Comparison of ENCODE assay signal across 8 cellular contexts in the genomic region with DNA sequence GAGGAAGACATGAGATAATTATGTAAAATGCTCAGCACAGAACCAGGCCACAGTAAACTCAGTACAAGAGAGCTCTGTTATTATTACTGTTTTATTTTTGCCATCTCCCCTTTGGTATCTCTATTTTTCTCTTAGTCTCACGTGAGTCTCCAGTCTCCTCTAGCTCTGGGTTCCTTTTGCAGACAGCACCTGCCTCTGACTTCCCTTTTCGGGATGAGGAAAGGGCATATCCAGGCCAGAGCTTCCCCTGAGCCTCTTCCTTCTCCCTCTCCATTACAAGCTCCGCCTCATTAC. TPM values are rescaled to one million over a fixed set of nuclear protein-coding genes. Genes with fewer than 3 reads are reported as not detected.
DNase-seq lines count a peak whose midpoint lies in the region; ATAC-seq and TF ChIP-seq lines count a peak whose summit lies in the region.

No MANE protein-coding gene starts in this region.

- TF ChIP-seq CTCF in DOHH2 (IDR thresholded peaks at IDR 0.05; ENCODE audit: low read depth, low read length, poor library complexity, severe bottlenecking) (no peak), tibial artery (IDR thresholded peaks at IDR 0.05) (no peak)

- peaks cover 5% of the 10 kb centered on the region; the same call in 1 of the 2 replicates for H3F3A ChIP-seq in DOHH2 (ENCODE audit: control insufficient read depth, insufficient read depth)

- H3K4me1 Mint-ChIP-seq in immature natural killer cell, result peaks cover 33 to 36% of the 10 kb centered on the region in 2 donors

- peak; percentile 50 for DNase-seq in NCI-H187 treated with DMSO at 0.1 percent for 48 hours (lab: John Stamatoyannopoulos, UW)
- DNase-seq in immature natural killer cell, result no peak
- DNase-seq in tibial artery, result no peak
- DNase-seq in NCI-H524 treated with DMSO at 0.1 percent for 48 hours (lab: John Stamatoyannopoulos, UW), result no peak

- ATAC-seq in HG03442 (IDR thresholded peaks at IDR 0.05; ENCODE audit: unreplicated experiment) (no peak), GM18517 (IDR thresholded peaks at IDR 0.05; ENCODE audit: unreplicated experiment) (no peak)

- H4K20me1 ChIP-seq in DOHH2 (ENCODE audit: control insufficient read depth, insufficient read depth, low read depth, low read length), result no peaks in the 10 kb centered on the region; the same call in 1 of the 2 replicates

- H3K79me2 ChIP-seq in DOHH2 (ENCODE audit: control insufficient read depth, low read length), result peaks cover 15% of the 10 kb centered on the region

- H3K4me1 ChIP-seq in DOHH2 (ENCODE audit: control insufficient read depth, low read length), result peaks cover 23% of the 10 kb centered on the region
- H3K4me1 ChIP-seq in tibial artery, result peaks cover 0 to 16% (median 12%) of the 10 kb centered on the region in 4 donors

- peak overlapping the region; percentile 84 to 94 (median 93) for H3K4me3 Mint-ChIP-seq in immature natural killer cell

- peak overlapping the region; percentile 87 for H3K4me3 ChIP-seq in DOHH2 (ENCODE audit: low read length)
- peak overlapping the region; percentile 48 to 64 for H3K4me3 ChIP-seq in tibial artery

- H3K9me2 ChIP-seq in DOHH2 (replicated peaks; ENCODE audit: control insufficient read depth, low read length), result no peaks in the 10 kb centered on the region

- no peaks in the 10 kb centered on the region for H3K9me3 Mint-ChIP-seq in immature natural killer cell

- peak overlapping the region; percentile 84 to 97 (median 93) for H3K27ac Mint-ChIP-seq in immature natural killer cell

- intact Hi-C loops in tibial artery (cut with DNase I; ENCODE audit: low total_unique reads), result no loop called here

- H3K27ac ChIP-seq in DOHH2 (ENCODE audit: low read depth, low read length) (peak overlapping the region; percentile 55), angular gyrus (ENCODE audit: low read depth, low read length) (peak overlapping the region; percentile 63), tibial artery (peak overlapping the region; percentile 67 to 76)

- peaks cover 0 to 12% (median 5%) of the 10 kb centered on the region in 3 donors for H3K27me3 Mint-ChIP-seq in immature natural killer cell (ENCODE audit: low read depth in 3 of 3)

- H3K9me3 ChIP-seq in DOHH2 (ENCODE audit: control insufficient read depth, insufficient read depth, low read length), result no peaks in the 10 kb centered on the region
- no peaks in the 10 kb centered on the region for H3K9me3 ChIP-seq in tibial artery

- H3K36me3 ChIP-seq in DOHH2 (ENCODE audit: control insufficient read depth, low read length), result no peaks in the 10 kb centered on the region; the same call in 1 of the 2 replicates
- H3K36me3 ChIP-seq in tibial artery, result no peaks in the 10 kb centered on the region

- peaks cover 7% of the 10 kb centered on the region for H3K27me3 ChIP-seq in DOHH2 (ENCODE audit: control insufficient read depth, low read length)
- H3K27me3 ChIP-seq in tibial artery, result peaks cover 0 to 18% of the 10 kb centered on the region in 2 donors

- H3K4me2 ChIP-seq in DOHH2 (ENCODE audit: low read length), result peak overlapping the region; percentile 87

- peaks cover 0 to 4% (median 0%) of the 10 kb centered on the region in 3 donors for H3K36me3 Mint-ChIP-seq in immature natural killer cell

RNA-seq across cellular contexts. Expression of gene CNFN, which starts 6.1 kb away (rescaled TPM):
- polyA plus RNA-seq in immature natural killer cell, result 1 to 10 TPM in 2 of 3 donors, not detected in 1; 3.3 to 7.1 TPM

RNA-seq across cellular contexts. Expression of gene LIPE, which starts 31.0 kb away (rescaled TPM):
- 1 to 10 TPM; 1.9 to 3.9 (median 2.3) TPM for polyA plus RNA-seq in immature natural killer cell

RNA-seq across cellular contexts. Expression of gene CXCL17, which starts 46.6 kb away (rescaled TPM):
- not detected for polyA plus RNA-seq in immature natural killer cell
